12 cellular contexts compared by ENCODE assay signal in genomic region chr6:136103101-136103688, GRCh38.
DNase-seq lines count a peak whose midpoint lies in the region; ATAC-seq and TF ChIP-seq lines count a peak whose summit lies in the region.
"Had no signal": no experiment of that assay in that cellular context is flagged by ENCODE, and none has a peak within 500 bp of the region (broad histone marks: within the 10 kb centered on the region; RNA-seq: fewer than 3 reads in every experiment).

No MANE protein-coding gene starts in this region.

- intact Hi-C loops in dorsolateral prefrontal cortex (cut with DNase I), result no loop called here
- intact Hi-C loops in psoas muscle (cut with DNase I), result loop anchor here in 1 of 2 donors (5.0 kb wide), 1 partner anchor 66 kb away; no protein-coding TSS in a partner anchor

- H3K27ac ChIP-seq in dorsolateral prefrontal cortex (peak overlapping the region in 54 of 59 donors; percentile 23 to 87 (median 70)), layer of hippocampus (ENCODE audit: low read depth, low read length) (peak overlapping the region; percentile 50), psoas muscle (peak overlapping the region; percentile 63)

- peaks cover 3% of the 10 kb centered on the region for H3K9me3 ChIP-seq in psoas muscle
- H3K9me3 ChIP-seq: tibial nerve had no signal

- 50 to 59% (median 58%) methylated on average over 5 of the region's 5 CpGs for WGBS in psoas muscle, 3 donors

- peaks cover 17% of the 10 kb centered on the region for H3K4me1 ChIP-seq in psoas muscle

- peak; percentile 46 for DNase-seq in ELF-1 (ENCODE audit: low read depth, low spot score)
- DNase-seq in dorsolateral prefrontal cortex, result no peak
- no peak for DNase-seq in psoas muscle
- no peak for DNase-seq in NCI-H510A treated with DMSO at 0.1 percent for 48 hours (lab: John Stamatoyannopoulos, UW)
- DNase-seq: effector memory CD4-positive, alpha-beta T cell; NCI-H1694 treated with DMSO at 0.1 percent for 48 hours; SHP77 had no signal

- no peaks in the 10 kb centered on the region for H3K36me3 ChIP-seq in psoas muscle (ENCODE audit: insufficient read depth in 1 of 2, low read depth in 1 of 2)
- H3K36me3 ChIP-seq: tibial nerve had no signal

- ATAC-seq in psoas muscle (peak in 2 of 4 donors; percentile 7 to 21), HG02588 (IDR thresholded peaks at IDR 0.05; ENCODE audit: unreplicated experiment) (no peak), HG03565 (IDR thresholded peaks at IDR 0.05; ENCODE audit: unreplicated experiment) (no peak), GM21717 (IDR thresholded peaks at IDR 0.05; ENCODE audit: unreplicated experiment) (no peak)

- H3K27me3 ChIP-seq in dorsolateral prefrontal cortex, result peaks cover 0 to 2% (median 0%) of the 10 kb centered on the region in 45 donors
- no peaks in the 10 kb centered on the region for H3K27me3 ChIP-seq in layer of hippocampus (ENCODE audit: control insufficient read depth, insufficient read depth, low read length)
- H3K27me3 ChIP-seq in psoas muscle (ENCODE audit: insufficient read depth in 3 of 3, low read length in 2 of 3), result no peaks in the 10 kb centered on the region
- H3K27me3 ChIP-seq: tibial nerve had no signal

- no peak overlapping the region for H3K4me3 ChIP-seq in dorsolateral prefrontal cortex
- no peak overlapping the region for H3K4me3 ChIP-seq in psoas muscle
- H3K4me3 ChIP-seq: tibial nerve had no signal

- TF ChIP-seq CTCF in dorsolateral prefrontal cortex (IDR thresholded peaks at IDR 0.05 in 54 of 56, conservative IDR thresholded peaks at IDR 0.05 in 2 of 56; ENCODE audit: low read depth in 1 of 56, partially characterized antibody in 56 of 56) (no peak), psoas muscle (IDR thresholded peaks at IDR 0.05) (no peak)
